ENCODE assay signal across 24 cellular contexts in the genomic region with DNA sequence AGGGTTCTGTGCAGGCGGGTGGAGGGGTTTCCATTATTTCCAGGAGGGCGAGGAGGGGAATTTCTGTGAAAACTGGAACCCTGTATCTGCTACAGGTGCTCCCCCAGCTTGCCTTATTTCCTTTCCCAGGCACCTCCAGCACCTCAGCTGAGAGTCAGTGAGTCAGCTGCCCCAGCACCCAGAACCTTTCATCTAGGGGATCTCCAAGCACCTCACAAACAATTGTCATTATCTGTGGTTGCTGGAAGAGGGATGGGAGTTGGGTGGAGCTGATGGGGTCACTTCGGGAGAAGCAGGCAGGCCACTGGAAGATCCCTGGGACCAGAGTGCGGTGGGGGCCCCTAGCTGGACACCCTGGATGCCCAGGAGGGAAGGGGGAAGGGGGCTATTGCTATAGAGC. TPM values are rescaled to one million over a fixed set of nuclear protein-coding genes. Genes with fewer than 3 reads are reported as not detected.
DNase-seq lines count a peak whose midpoint lies in the region; ATAC-seq and TF ChIP-seq lines count a peak whose summit lies in the region.
"Had no signal": no experiment of that assay in that cellular context is flagged by ENCODE, and none has a peak within 500 bp of the region (broad histone marks: within the 10 kb centered on the region; RNA-seq: fewer than 3 reads in every experiment).

No MANE protein-coding gene starts in this region.

- POLR2A ChIA-PET in activated CD8-positive, alpha-beta T cell treated with anti-CD3 and anti-CD28 coated beads for 36 hours (lab: Charles Lee), result interaction anchor here (1.4 kb wide), 1 partner anchor 9 kb away, joined by 4 read pairs; no protein-coding TSS in a partner anchor
- POLR2A ChIA-PET in activated CD8-positive, alpha-beta T cell treated with anti-CD3 and anti-CD28 coated beads, Interleukin-2, amount 10 ng/mL, durations not matched to agents 7 days and 5 days (lab: Charles Lee), result no interaction called here

- no peak overlapping the region for H3K4me3 Mint-ChIP-seq in activated CD8-positive, alpha-beta T cell treated with anti-CD3 and anti-CD28 coated beads for 36 hours
- H3K4me3 Mint-ChIP-seq in activated CD8-positive, alpha-beta T cell treated with anti-CD3 and anti-CD28 coated beads, Interleukin-2, amount 10 ng/mL, durations not matched to agents 7 days and 5 days, result no peak overlapping the region
- no peak overlapping the region for H3K4me3 Mint-ChIP-seq in endodermal cell

- peak; percentile 61 for ATAC-seq in activated CD8-positive, alpha-beta T cell treated with anti-CD3 and anti-CD28 coated beads for 36 hours
- no peak for ATAC-seq in activated CD8-positive, alpha-beta T cell treated with anti-CD3 and anti-CD28 coated beads, Interleukin-2, amount 10 ng/mL, durations not matched to agents 7 days and 5 days
- ATAC-seq in HG03280 (IDR thresholded peaks at IDR 0.05; ENCODE audit: unreplicated experiment), result no peak

- no peaks in the 10 kb centered on the region for H3K36me3 Mint-ChIP-seq in activated CD8-positive, alpha-beta T cell treated with anti-CD3 and anti-CD28 coated beads for 36 hours (ENCODE audit: low read depth)
- H3K36me3 Mint-ChIP-seq in activated CD8-positive, alpha-beta T cell treated with anti-CD3 and anti-CD28 coated beads, Interleukin-2, amount 10 ng/mL, durations not matched to agents 7 days and 5 days (ENCODE audit: low read depth), result no peaks in the 10 kb centered on the region
- peaks cover 2% of the 10 kb centered on the region for H3K36me3 Mint-ChIP-seq in endodermal cell (ENCODE audit: low read depth)

- no peak overlapping the region for H3K27ac Mint-ChIP-seq in activated CD8-positive, alpha-beta T cell treated with anti-CD3 and anti-CD28 coated beads for 36 hours
- H3K27ac Mint-ChIP-seq in activated CD8-positive, alpha-beta T cell treated with anti-CD3 and anti-CD28 coated beads, Interleukin-2, amount 10 ng/mL, durations not matched to agents 7 days and 5 days, result no peak overlapping the region
- H3K27ac Mint-ChIP-seq in endodermal cell, result no peak overlapping the region

- peaks cover 12% of the 10 kb centered on the region for H3K4me1 Mint-ChIP-seq in activated CD8-positive, alpha-beta T cell treated with anti-CD3 and anti-CD28 coated beads for 36 hours (ENCODE audit: low read depth)
- peaks cover 2% of the 10 kb centered on the region for H3K4me1 Mint-ChIP-seq in activated CD8-positive, alpha-beta T cell treated with anti-CD3 and anti-CD28 coated beads, Interleukin-2, amount 10 ng/mL, durations not matched to agents 7 days and 5 days (ENCODE audit: low read depth)
- peaks cover 23% of the 10 kb centered on the region for H3K4me1 Mint-ChIP-seq in endodermal cell

- H3K36me3 ChIP-seq in endodermal cell (ENCODE audit: control insufficient read depth, insufficient read depth, low read length), result no peaks in the 10 kb centered on the region

- WGBS in endodermal cell (ENCODE audit: insufficient coverage in 1 of 2, insufficient read length in 1 of 2), 2 experiments, result 92 to 96% methylated on average over 3 to 4 of the region's 4 CpGs

- intact Hi-C loops in activated CD8-positive, alpha-beta T cell treated with anti-CD3 and anti-CD28 coated beads for 36 hours (cut with micrococcal nuclease), result no loop called here

- CTCF ChIA-PET in activated CD8-positive, alpha-beta T cell treated with anti-CD3 and anti-CD28 coated beads for 36 hours (lab: Charles Lee), result interaction anchor here (0.9 to 1.4 kb wide), 4 partner anchors 11 to 306 kb away, joined by 3 read pairs; no protein-coding TSS in a partner anchor
- CTCF ChIA-PET in activated CD8-positive, alpha-beta T cell treated with anti-CD3 and anti-CD28 coated beads, Interleukin-2, amount 10 ng/mL, durations not matched to agents 7 days and 5 days (lab: Charles Lee), result no interaction called here

- TF ChIP-seq CTCF in activated CD8-positive, alpha-beta T cell treated with anti-CD3 and anti-CD28 coated beads for 36 hours (IDR thresholded peaks at IDR 0.05), result no peak
- TF ChIP-seq CTCF in GM20000 (IDR thresholded peaks at IDR 0.05; ENCODE audit: extremely low read depth, missing control alignments) (no peak), endodermal cell (conservative IDR thresholded peaks at IDR 0.05) (no peak)

- H3K27me3 ChIP-seq in endodermal cell (ENCODE audit: control insufficient read depth, insufficient read depth, low read length, poor library complexity, severe bottlenecking), result peaks cover 10% of the 10 kb centered on the region

- H3K9ac ChIP-seq in endodermal cell (ENCODE audit: extremely low read depth, low read length, poor library complexity, severe bottlenecking), result no peak overlapping the region
- H3K9ac ChIP-seq: GM23248 had no signal

- no peak overlapping the region for H3K27ac ChIP-seq in endodermal cell (ENCODE audit: low read depth, low read length)
- H3K27ac ChIP-seq: C4-2B, GM23248, HL-60 had no signal

- no peaks in the 10 kb centered on the region for H3K9me3 ChIP-seq in endodermal cell (ENCODE audit: control insufficient read depth, low read length)

- no peaks in the 10 kb centered on the region for H3K9me3 Mint-ChIP-seq in activated CD8-positive, alpha-beta T cell treated with anti-CD3 and anti-CD28 coated beads for 36 hours
- H3K9me3 Mint-ChIP-seq in activated CD8-positive, alpha-beta T cell treated with anti-CD3 and anti-CD28 coated beads, Interleukin-2, amount 10 ng/mL, durations not matched to agents 7 days and 5 days (ENCODE audit: insufficient read depth), result no peaks in the 10 kb centered on the region
- H3K9me3 Mint-ChIP-seq in endodermal cell, result no peaks in the 10 kb centered on the region

- H3K4me1 ChIP-seq in endodermal cell (ENCODE audit: control insufficient read depth, insufficient read depth, low read length), result peaks cover 13% of the 10 kb centered on the region

- no peak overlapping the region for H3K4me3 ChIP-seq in endodermal cell (ENCODE audit: low read length)
- H3K4me3 ChIP-seq: GM23248 had no signal

- peak; percentile 45 for DNase-seq in activated CD8-positive, alpha-beta T cell treated with anti-CD3 and anti-CD28 coated beads for 36 hours
- DNase-seq in activated CD8-positive, alpha-beta T cell treated with anti-CD3 and anti-CD28 coated beads, Interleukin-2, amount 10 ng/mL, durations not matched to agents 7 days and 5 days, result no peak
- DNase-seq in A172 (ENCODE audit: low spot score) (peak; percentile 26), GM20000 (ENCODE audit: low spot score) (peak; percentile 56), endodermal cell (peak; percentile 58), NCI-H2227 treated with DMSO at 0.1 percent for 48 hours (lab: John Stamatoyannopoulos, UW) (no peak), 8988T (no peak)
- DNase-seq: ACHN, DMS79 treated with DMSO at 0.1 percent for 48 hours, GM23248, HCEC 1CT, IMR-90, NCI-H1417 treated with DMSO at 0.1 percent for 48 hours, NCI-H187 treated with DMSO at 0.1 percent for 48 hours, NCI-H226, NCI-H524, NCI-H82, SHP77 had no signal

- H3K27me3 Mint-ChIP-seq in activated CD8-positive, alpha-beta T cell treated with anti-CD3 and anti-CD28 coated beads for 36 hours, result peaks cover 18% of the 10 kb centered on the region
- peaks cover 20% of the 10 kb centered on the region for H3K27me3 Mint-ChIP-seq in activated CD8-positive, alpha-beta T cell treated with anti-CD3 and anti-CD28 coated beads, Interleukin-2, amount 10 ng/mL, durations not matched to agents 7 days and 5 days (ENCODE audit: low read depth)
- peaks cover 2% of the 10 kb centered on the region for H3K27me3 Mint-ChIP-seq in endodermal cell (ENCODE audit: insufficient read depth)

RNA-seq across cellular contexts. Expression of a gene that starts 10.0 kb away (rescaled TPM):
- 100 to 1,000 TPM; 105 to 111 TPM for total RNA-seq in activated CD8-positive, alpha-beta T cell treated with anti-CD3 and anti-CD28 coated beads for 36 hours
- 10 to 100 TPM; 59.0 to 64.9 TPM for total RNA-seq in activated CD8-positive, alpha-beta T cell treated with anti-CD3 and anti-CD28 coated beads, Interleukin-2, amount 10 ng/mL, durations not matched to agents 7 days and 5 days
- 52.2 and 55.9 TPM in 2 replicates for total RNA-seq in A172 (2014; rRNA removed; shearing (Covaris generic))
- total RNA-seq in endodermal cell, result 10 to 100 TPM; 55.5 to 61.8 TPM
- polyA plus RNA-seq in endodermal cell (2013, experiment 1 of 2), result 27.4 TPM
- polyA plus RNA-seq in endodermal cell (2013, experiment 2 of 2), result 21.7 TPM

RNA-seq across cellular contexts. Expression of a gene that starts 27.8 kb away (rescaled TPM):
- total RNA-seq in activated CD8-positive, alpha-beta T cell treated with anti-CD3 and anti-CD28 coated beads for 36 hours, result under 1 TPM in 1 of 2 experiments, not detected in 1; 0.09 TPM
- total RNA-seq in activated CD8-positive, alpha-beta T cell treated with anti-CD3 and anti-CD28 coated beads, Interleukin-2, amount 10 ng/mL, durations not matched to agents 7 days and 5 days, result not detected
- not detected in 2 replicates for total RNA-seq in A172 (2014; rRNA removed; shearing (Covaris generic))
- 1 to 10 TPM; 4.3 to 5.8 TPM for total RNA-seq in endodermal cell
- polyA plus RNA-seq in endodermal cell (2013, experiment 1 of 2), result 1.2 TPM
- polyA plus RNA-seq in endodermal cell (2013, experiment 2 of 2), result 0.87 TPM
- total RNA-seq: GM23248, HT1080, IMR-90, M059J, RPMI7951 had no signal
- polyA plus RNA-seq: GM23248, IMR-90 had no signal

Comparison
In these comparisons a context has a peak if more than half of its experiments do, and no peak if none do; other contexts are left out.
1. DNase-seq: peak in activated CD8-positive, alpha-beta T cell treated with anti-CD3 and anti-CD28 coated beads for 36 hours (single experiment), A172 (single experiment), GM20000 (single experiment) and endodermal cell (single experiment); none in activated CD8-positive, alpha-beta T cell treated with anti-CD3 and anti-CD28 coated beads, Interleukin-2, amount 10 ng/mL, durations not matched to agents 7 days and 5 days (single experiment), NCI-H2227 treated with DMSO at 0.1 percent for 48 hours (single experiment) and 8988T (single experiment).